Comparison of ENCODE assay signal across 23 cellular contexts in genomic region chr10:16690417-16690816, GRCh38.
"Had no signal": no experiment of that assay in that cellular context is flagged by ENCODE, and none has a peak within 500 bp of the region (broad histone marks: within the 10 kb centered on the region; RNA-seq: fewer than 3 reads in every experiment).

No MANE protein-coding gene starts in this region.

- DNase-seq: cerebellar nuclear complex; cortex of kidney; effector memory CD8-positive, alpha-beta T cell; foreskin fibroblast; heart left ventricle; left cardiac atrium; left ventricle myocardium superior; lower lobe of right lung; natural killer cell; right lobe of liver; small intestine; stimulated activated CD4-positive, alpha-beta T cell treated with anti-CD3 and anti-CD28 coated beads, Interleukin-15, amount 100 ng/mL, for 24 hours; stimulated activated CD4-positive, alpha-beta T cell treated with anti-CD3 and anti-CD28 coated beads, Interleukin-4, amount 100 ng/mL, for 1 hour; stimulated activated CD8-positive, alpha-beta memory T cell treated with anti-CD3 and anti-CD28 coated beads, Interleukin-4, amount 100 ng/mL, for 48 hours; stimulated activated naive CD4-positive, alpha-beta T cell; substantia nigra; testis; tibial artery had no signal

- H3K27ac ChIP-seq: epithelial cell of prostate, gastroesophageal sphincter, heart left ventricle, hepatocyte, lower lobe of right lung, neutrophil, parathyroid adenoma, right lobe of liver, testis, tibial artery had no signal

- H3K36me3 ChIP-seq: right lobe of liver had no signal

- H3K4me1 ChIP-seq: gastroesophageal sphincter, heart left ventricle, lower lobe of right lung, parathyroid adenoma, right lobe of liver, testis, tibial artery had no signal

- H3K4me3 ChIP-seq: gastroesophageal sphincter, heart left ventricle, hepatocyte, lower lobe of right lung, right lobe of liver, testis, tibial artery had no signal

- H3K9me3 ChIP-seq: gastroesophageal sphincter, heart left ventricle, lower lobe of right lung, neutrophil, right lobe of liver, testis, tibial artery had no signal
